Comparison of ENCODE assay signal across 15 cellular contexts in the genomic region with DNA sequence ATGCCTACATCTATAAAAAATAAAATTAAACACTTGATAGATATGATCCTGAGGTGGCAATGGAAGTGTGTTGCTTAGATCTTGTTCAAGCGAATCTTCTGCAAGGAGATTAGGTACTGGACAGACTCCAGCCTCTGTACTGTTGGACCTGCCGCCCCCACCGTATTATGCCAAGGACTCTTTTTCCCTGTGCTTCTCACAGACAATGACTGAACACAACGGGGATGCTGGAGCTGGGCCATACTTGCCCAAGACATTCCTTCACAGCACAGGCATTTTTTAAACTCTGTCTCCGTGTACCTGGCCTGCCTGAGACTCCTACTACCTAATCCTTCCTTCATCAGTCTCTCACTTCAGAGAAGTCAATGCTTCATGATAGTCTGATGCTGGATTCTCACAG.
DNase-seq lines count a peak whose midpoint lies in the region; ATAC-seq and TF ChIP-seq lines count a peak whose summit lies in the region.
"Had no signal": no experiment of that assay in that cellular context is flagged by ENCODE, and none has a peak within 500 bp of the region (broad histone marks: within the 10 kb centered on the region; RNA-seq: fewer than 3 reads in every experiment).

No MANE protein-coding gene starts in this region.

- intact Hi-C loops in tibial artery (cut with DNase I; ENCODE audit: low total_unique reads) = no loop called here

- no peaks in the 10 kb centered on the region for H3K27me3 ChIP-seq in tibial artery
- H3K27me3 ChIP-seq: BLaER1 had no signal

- no peak overlapping the region for H3K27ac ChIP-seq in tibial artery
- H3K27ac ChIP-seq: BLaER1, HL-60 had no signal

- H3K4me1 ChIP-seq in tibial artery = peaks cover 0 to 8% (median 0%) of the 10 kb centered on the region in 4 donors
- H3K4me1 ChIP-seq: BLaER1 had no signal

- H3K4me3 ChIP-seq in tibial artery = no peak overlapping the region
- H3K4me3 ChIP-seq: BLaER1 had no signal

- ATAC-seq in HG02973 (IDR thresholded peaks at IDR 0.05; ENCODE audit: unreplicated experiment) = no peak

- DNase-seq in D341Med (ENCODE audit: low spot score) (peak; percentile 12), M059J (ENCODE audit: low read depth) (peak; percentile 12), astrocyte of the hippocampus (ENCODE audit: low read depth, low spot score) (peak; percentile 14), kidney tubule cell (ENCODE audit: low spot score) (peak; percentile 30), tibial artery (no peak)
- no peak for DNase-seq in stimulated activated CD4-positive, alpha-beta T cell treated with anti-CD3 and anti-CD28 coated beads, Interleukin-4, amount 100 ng/mL, for 1 hour
- no peak for DNase-seq in activated CD8-positive, alpha-beta memory T cell treated with anti-CD3 and anti-CD28 coated beads, Interleukin-2, amount 50 U/mL, for 48 hours
- DNase-seq: 8988T; CD4-positive, alpha-beta memory T cell; DMS79 treated with DMSO at 0.1 percent for 48 hours; GF-D8; H9 had no signal

- H3K36me3 ChIP-seq in tibial artery = no peaks in the 10 kb centered on the region
- H3K36me3 ChIP-seq: BLaER1 had no signal

- no peaks in the 10 kb centered on the region for H3K9me3 ChIP-seq in tibial artery
- H3K9me3 ChIP-seq: BLaER1 had no signal

- TF ChIP-seq CTCF in tibial artery (IDR thresholded peaks at IDR 0.05) = no peak

Comparison
In these comparisons a context has a peak if more than half of its experiments do, and no peak if none do; other contexts are left out.
1. DNase-seq: peak in D341Med (single experiment), M059J (single experiment), astrocyte of the hippocampus (single experiment) and kidney tubule cell (single experiment); none in stimulated activated CD4-positive, alpha-beta T cell treated with anti-CD3 and anti-CD28 coated beads, Interleukin-4, amount 100 ng/mL, for 1 hour (single experiment), tibial artery (0 of 2) and activated CD8-positive, alpha-beta memory T cell treated with anti-CD3 and anti-CD28 coated beads, Interleukin-2, amount 50 U/mL, for 48 hours (single experiment).